In the genomic region with DNA sequence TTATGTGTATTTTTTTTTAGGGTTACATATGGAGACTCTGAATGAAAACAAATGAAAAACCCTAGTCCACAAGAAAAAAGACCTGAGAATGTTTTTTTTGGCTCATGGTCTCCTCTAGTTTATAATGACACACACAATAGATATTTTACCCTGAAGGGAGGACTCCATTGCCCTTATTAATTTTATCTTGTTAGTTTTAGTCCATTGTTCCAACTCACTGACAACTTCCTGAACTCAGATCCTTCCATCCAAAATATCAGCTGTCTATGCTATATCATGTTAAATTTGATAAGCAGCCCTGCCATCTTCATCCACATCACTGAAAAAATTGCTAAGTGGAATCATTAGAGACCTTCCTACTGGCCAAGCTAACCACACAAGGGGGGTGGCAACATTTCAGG, we compare ENCODE assay signal across 20 cellular contexts.
DNase-seq lines count a peak whose midpoint lies in the region; ATAC-seq and TF ChIP-seq lines count a peak whose summit lies in the region.
"Had no signal": no experiment of that assay in that cellular context is flagged by ENCODE, and none has a peak within 500 bp of the region (broad histone marks: within the 10 kb centered on the region; RNA-seq: fewer than 3 reads in every experiment).

No MANE protein-coding gene starts in this region.

- H3K9me3 Mint-ChIP-seq in nephron, result no peaks in the 10 kb centered on the region
- H3K9me3 Mint-ChIP-seq: stimulated activated naive CD8-positive, alpha-beta T cell treated with anti-CD3 and anti-CD28 coated beads, Interleukin-15, amount 100 ng/mL, for 72 hours had no signal

- no peak overlapping the region for H3K4me3 ChIP-seq in coronary artery
- H3K4me3 ChIP-seq: ascending aorta, HAP-1 had no signal

- no peak overlapping the region for H3K27ac ChIP-seq in coronary artery
- H3K27ac ChIP-seq: foreskin keratinocyte had no signal

- H3K4me1 Mint-ChIP-seq in nephron, result peaks cover 23% of the 10 kb centered on the region
- H3K4me1 Mint-ChIP-seq: activated CD4-positive, alpha-beta T cell treated with anti-CD3 and anti-CD28 coated beads for 36 hours had no signal

- H3K4me3 Mint-ChIP-seq in nephron, result no peak overlapping the region
- H3K4me3 Mint-ChIP-seq: activated CD4-positive, alpha-beta T cell treated with anti-CD3 and anti-CD28 coated beads for 36 hours had no signal

- peaks cover 4% of the 10 kb centered on the region for H3K36me3 Mint-ChIP-seq in nephron (ENCODE audit: low read depth)

- intact Hi-C loops in Right ventricle myocardium superior (cut with DNase I), result no loop called here

- ATAC-seq in GM19467 (IDR thresholded peaks at IDR 0.05; ENCODE audit: unreplicated experiment) (no peak), Right ventricle myocardium superior (ENCODE audit: poor library complexity) (no peak)
- ATAC-seq: activated CD4-positive, alpha-beta T cell treated with anti-CD3 and anti-CD28 coated beads for 36 hours; foreskin keratinocyte; stimulated activated naive CD8-positive, alpha-beta T cell treated with anti-CD3 and anti-CD28 coated beads, Interleukin-15, amount 100 ng/mL, for 72 hours had no signal

- DNase-seq in AG20443 (ENCODE audit: low spot score) (peak; percentile 37), RPMI7951 (ENCODE audit: low read depth) (peak; percentile 82), dermis blood vessel endothelial cell (peak; percentile 68), coronary artery (ENCODE audit: low spot score) (no peak), NCI-H1417 treated with DMSO at 0.1 percent for 48 hours (lab: John Stamatoyannopoulos, UW) (no peak), Right ventricle myocardium superior (no peak)
- DNase-seq: activated CD4-positive, alpha-beta T cell treated with anti-CD3 and anti-CD28 coated beads for 36 hours; activated CD8-positive, alpha-beta memory T cell treated with anti-CD3 and anti-CD28 coated beads, Interleukin-2, amount 50 U/mL, for 48 hours; COR-L47; effector CD8-positive, alpha-beta T cell; MM.1S; NCI-H187 treated with DMSO at 0.1 percent for 48 hours; stimulated activated naive CD8-positive, alpha-beta T cell treated with anti-CD3 and anti-CD28 coated beads, Interleukin-15, amount 100 ng/mL, for 72 hours; T1000 had no signal

- no peak for TF ChIP-seq CTCF in nephron (IDR thresholded peaks at IDR 0.05; ENCODE audit: unreplicated experiment in 3 of 3)
- TF ChIP-seq CTCF in coronary artery (IDR thresholded peaks at IDR 0.05), result no peak

- H3K27me3 Mint-ChIP-seq in nephron (ENCODE audit: low read depth), result no peaks in the 10 kb centered on the region
- H3K27me3 Mint-ChIP-seq: activated CD4-positive, alpha-beta T cell treated with anti-CD3 and anti-CD28 coated beads for 36 hours; progenitor cell of endocrine pancreas had no signal

- H3K27ac Mint-ChIP-seq in nephron, result peak overlapping the region in 2 of 3 experiments; percentile 53 to 70
- H3K27ac Mint-ChIP-seq: activated CD4-positive, alpha-beta T cell treated with anti-CD3 and anti-CD28 coated beads for 36 hours; progenitor cell of endocrine pancreas; stimulated activated naive CD8-positive, alpha-beta T cell treated with anti-CD3 and anti-CD28 coated beads, Interleukin-15, amount 100 ng/mL, for 72 hours had no signal

Comparison
In these comparisons a context has a peak if more than half of its experiments do, and no peak if none do; other contexts are left out.
1. DNase-seq: peak in AG20443 (single experiment), RPMI7951 (single experiment) and dermis blood vessel endothelial cell (single experiment); none in coronary artery (single experiment), NCI-H1417 treated with DMSO at 0.1 percent for 48 hours (single experiment) and Right ventricle myocardium superior (single experiment).